In genomic region chr1:53878492-53879105, GRCh38 we compare ENCODE assay signal across 7 cellular contexts. TPM values are rescaled to one million over a fixed set of nuclear protein-coding genes. Genes with fewer than 3 reads are reported as not detected.
A peak's percentile ranks its signal among the peaks of the same experiment; 100 is the strongest.
DNase-seq lines count a peak whose midpoint lies in the region; ATAC-seq and TF ChIP-seq lines count a peak whose summit lies in the region.

No MANE protein-coding gene starts in this region.

- peaks cover 18% of the 10 kb centered on the region for H3K36me3 ChIP-seq in CD8-positive, alpha-beta T cell (ENCODE audit: insufficient read depth, low read length)

- no peaks in the 10 kb centered on the region for H3K9me3 ChIP-seq in CD8-positive, alpha-beta T cell (ENCODE audit: low read length)

- CTCF ChIA-PET in WTC11 (lab: Charles Lee) (interaction anchor here (1.0 to 2.7 kb wide), 21 partner anchors 9 to 203 kb away, joined by 3 to 44 read pairs (median 5); partner anchors contain the start of genes DIO1, IFT25, LDLRAD1 and LRRC42), T-cell (lab: Charles Lee) (interaction anchor here (0.5 to 2.0 kb wide), 7 partner anchors 67 to 1118 kb away, joined by 4 to 10 read pairs (median 5); partner anchors contain the start of gene IFT25 (in 1 of the 2))
- CTCF ChIA-PET in CD8-positive, alpha-beta T cell (lab: Charles Lee) = interaction anchor here (1.0 to 2.4 kb wide), 8 partner anchors 14 to 85 kb away, joined by 3 to 20 read pairs (median 4); partner anchors contain the start of gene IFT25

- H3K27ac ChIP-seq in CD8-positive, alpha-beta T cell (ENCODE audit: low read depth, low read length) = no peak overlapping the region

- no peak overlapping the region for H3K4me3 ChIP-seq in CD8-positive, alpha-beta T cell (ENCODE audit: low read depth, low read length)

- H3K4me1 Mint-ChIP-seq in WTC11 (no peaks in the 10 kb centered on the region), T-cell (peaks cover 10 to 13% (median 11%) of the 10 kb centered on the region in 3 donors)
- H3K4me1 Mint-ChIP-seq in CD8-positive, alpha-beta T cell (ENCODE audit: low read depth) = peaks cover 8% of the 10 kb centered on the region

- H3K4me1 ChIP-seq in CD8-positive, alpha-beta T cell (ENCODE audit: insufficient read depth, low read length) = no peaks in the 10 kb centered on the region

- no peaks in the 10 kb centered on the region for H3K27me3 Mint-ChIP-seq in WTC11 (ENCODE audit: low read depth)
- H3K27me3 Mint-ChIP-seq in CD8-positive, alpha-beta T cell (ENCODE audit: low read depth) = no peaks in the 10 kb centered on the region
- no peaks in the 10 kb centered on the region for H3K27me3 Mint-ChIP-seq in T-cell

- intact Hi-C loops in CD8-positive, alpha-beta T cell (cut with DNase I, micrococcal nuclease) = loop anchor here in 1 of 2 experiments (1.0 to 2.0 kb wide), 3 partner anchors 70 to 610 kb away; no protein-coding TSS in a partner anchor

- peaks cover 37% of the 10 kb centered on the region for H3K36me3 Mint-ChIP-seq in WTC11
- H3K36me3 Mint-ChIP-seq in CD8-positive, alpha-beta T cell = peaks cover 85% of the 10 kb centered on the region
- peaks cover 77% of the 10 kb centered on the region for H3K36me3 Mint-ChIP-seq in T-cell

- H3K27ac Mint-ChIP-seq in WTC11 = no peak overlapping the region
- no peak overlapping the region for H3K27ac Mint-ChIP-seq in CD8-positive, alpha-beta T cell
- H3K27ac Mint-ChIP-seq in T-cell = no peak overlapping the region

- 0 out of 2 replicates have a peak, but pooled peaks have one; percentile 15 for TF ChIP-seq CTCF in WTC11 (IDR thresholded peaks at IDR 0.05)
- no peak for TF ChIP-seq CTCF in CD8-positive, alpha-beta T cell (IDR thresholded peaks at IDR 0.05)

- DNase-seq in GM04504 (ENCODE audit: low read depth) = peak; percentile 32
- DNase-seq in NCI-H146 (lab: John Stamatoyannopoulos, UW) = peak; percentile 49
- no peak for DNase-seq in WTC11 (ENCODE audit: low spot score)
- peak; percentile 40 for DNase-seq in kidney glomerular epithelial cell (lab: John Stamatoyannopoulos, UW)
- no peak for DNase-seq in CD8-positive, alpha-beta T cell
- no peak for DNase-seq in T-cell
- no peak for DNase-seq in nucleus accumbens (lab: John Stamatoyannopoulos, UW)

- H3K27me3 ChIP-seq in CD8-positive, alpha-beta T cell (ENCODE audit: insufficient read depth, low read length) = no peaks in the 10 kb centered on the region

- no peak for ATAC-seq in WTC11
- ATAC-seq in CD8-positive, alpha-beta T cell = no peak
- ATAC-seq in T-cell (replicated peaks in 1 of 4) = no peak

- H3K9me3 Mint-ChIP-seq in WTC11 = peaks cover 8% of the 10 kb centered on the region
- H3K9me3 Mint-ChIP-seq in CD8-positive, alpha-beta T cell = no peaks in the 10 kb centered on the region
- H3K9me3 Mint-ChIP-seq in T-cell = peaks cover 0 to 5% (median 3%) of the 10 kb centered on the region in 3 donors

- POLR2A ChIA-PET in WTC11 (lab: Charles Lee) (interaction anchor here (0.8 to 1.0 kb wide), 2 partner anchors 11 to 67 kb away, joined by 3 to 4 read pairs; partner anchors contain the start of genes IFT25, LRRC42 and YIPF1), T-cell (lab: Charles Lee) (no interaction called here)
- POLR2A ChIA-PET in CD8-positive, alpha-beta T cell (lab: Charles Lee) = no interaction called here

- no peak overlapping the region for H3K4me3 Mint-ChIP-seq in WTC11
- H3K4me3 Mint-ChIP-seq in CD8-positive, alpha-beta T cell = no peak overlapping the region
- no peak overlapping the region for H3K4me3 Mint-ChIP-seq in T-cell

TF ChIP-seq in WTC11, 78 proteins besides CTCF, POLR2A, EP300 and RAD21:
- TF ChIP-seq, protein P1, sequence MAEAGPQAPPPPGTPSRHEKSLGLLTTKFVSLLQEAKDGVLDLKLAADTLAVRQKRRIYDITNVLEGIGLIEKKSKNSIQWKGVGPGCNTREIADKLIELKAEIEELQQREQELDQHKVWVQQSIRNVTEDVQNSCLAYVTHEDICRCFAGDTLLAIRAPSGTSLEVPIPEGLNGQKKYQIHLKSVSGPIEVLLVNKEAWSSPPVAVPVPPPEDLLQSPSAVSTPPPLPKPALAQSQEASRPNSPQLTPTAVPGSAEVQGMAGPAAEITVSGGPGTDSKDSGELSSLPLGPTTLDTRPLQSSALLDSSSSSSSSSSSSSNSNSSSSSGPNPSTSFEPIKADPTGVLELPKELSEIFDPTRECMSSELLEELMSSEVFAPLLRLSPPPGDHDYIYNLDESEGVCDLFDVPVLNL (CRISPR knock-in tag; IDR thresholded peaks at IDR 0.05; ENCODE audit: borderline replicate concordance, low read depth) = no peak
- no peak for TF ChIP-seq TCF7 (CRISPR knock-in tag; IDR thresholded peaks at IDR 0.05; ENCODE audit: low read depth)

RNA-seq across cellular contexts. Expression of gene YIPF1, which starts 11.0 kb away (rescaled TPM):
- total RNA-seq in WTC11 (2021) = 21.9 to 28.6 TPM (median 25.9 TPM) in 3 replicates
- total RNA-seq in CD8-positive, alpha-beta T cell = 1 to 10 TPM; 4.6 to 5.4 TPM
- 10 to 100 TPM; 11.5 to 17.2 (median 14.5) TPM for total RNA-seq in T-cell

RNA-seq across cellular contexts. Expression of gene DIO1, which starts 15.4 kb away (rescaled TPM):
- 0.23 TPM in 1 of 3 replicates, not detected in the others for total RNA-seq in WTC11 (2021)
- not detected for total RNA-seq in CD8-positive, alpha-beta T cell
- total RNA-seq in T-cell = not detected

RNA-seq across cellular contexts. Expression of gene NDC1, which starts 40.5 kb away (rescaled TPM):
- total RNA-seq in WTC11 (2021) = 52.4 to 61.2 TPM (median 54.2 TPM) in 3 replicates
- 1 to 10 TPM; 6.1 to 6.6 TPM for total RNA-seq in CD8-positive, alpha-beta T cell
- 10 to 100 TPM in 4 of 5 donors, 1 to 10 TPM in 1; 5.6 to 13.3 (median 12.2) TPM for total RNA-seq in T-cell

Comparison
In these comparisons a context has a peak if more than half of its experiments do, and no peak if none do; other contexts are left out.
1. DNase-seq: peak in GM04504 (single experiment), NCI-H146 (single experiment) and kidney glomerular epithelial cell (single experiment); none in WTC11 (single experiment), CD8-positive, alpha-beta T cell (0 of 7), T-cell (0 of 34) and nucleus accumbens (0 of 56).